1 cellular context compared by ENCODE assay signal in the genomic region with DNA sequence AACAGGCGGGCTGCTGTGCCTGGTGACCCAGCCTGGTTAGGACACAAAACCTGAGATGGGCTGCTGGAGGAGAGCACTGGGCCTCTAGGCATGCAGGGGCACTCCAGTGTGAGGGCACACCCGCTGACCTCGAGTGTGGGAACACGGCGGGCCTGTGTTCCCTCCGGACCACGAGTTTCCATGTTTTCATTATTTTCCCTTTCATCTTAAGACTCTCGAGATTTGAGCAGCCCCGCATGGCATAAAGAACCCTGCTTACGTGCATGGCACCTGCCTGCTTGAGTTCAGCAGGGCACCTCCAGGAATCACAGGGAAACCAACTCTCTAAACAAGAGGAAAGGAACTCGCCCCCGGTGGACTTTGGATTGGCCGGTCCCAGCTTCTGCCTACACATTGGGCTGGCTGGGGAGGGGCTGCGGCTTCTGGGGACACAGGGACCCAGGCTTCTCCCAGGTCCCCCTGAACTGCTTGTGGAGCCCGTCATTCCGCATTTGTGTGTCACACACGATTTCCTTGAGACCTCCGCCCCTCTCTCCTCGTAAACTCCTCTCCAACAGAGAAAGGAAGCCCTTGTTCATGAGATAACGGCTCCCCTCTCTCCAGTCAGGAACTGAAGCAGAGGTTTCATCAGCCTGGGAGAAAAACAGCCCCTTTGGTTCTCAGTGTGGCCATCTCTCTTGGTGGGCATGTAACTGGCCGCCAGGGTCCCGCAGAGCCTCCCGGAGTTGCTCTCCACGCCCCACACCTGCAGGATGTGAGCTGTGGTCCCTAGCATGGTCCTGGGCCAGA.
TF ChIP-seq lines count a peak whose summit lies in the region.

No MANE protein-coding gene starts in this region.

TF ChIP-seq in HepG2, 621 proteins besides CTCF, POLR2A, EP300 and RAD21 (continued from another document and continues in another):
- TF ChIP-seq, protein P1, sequence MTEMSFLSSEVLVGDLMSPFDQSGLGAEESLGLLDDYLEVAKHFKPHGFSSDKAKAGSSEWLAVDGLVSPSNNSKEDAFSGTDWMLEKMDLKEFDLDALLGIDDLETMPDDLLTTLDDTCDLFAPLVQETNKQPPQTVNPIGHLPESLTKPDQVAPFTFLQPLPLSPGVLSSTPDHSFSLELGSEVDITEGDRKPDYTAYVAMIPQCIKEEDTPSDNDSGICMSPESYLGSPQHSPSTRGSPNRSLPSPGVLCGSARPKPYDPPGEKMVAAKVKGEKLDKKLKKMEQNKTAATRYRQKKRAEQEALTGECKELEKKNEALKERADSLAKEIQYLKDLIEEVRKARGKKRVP (CRISPR knock-in tag; IDR thresholded peaks at IDR 0.05): peak in 1 of 2 experiments; percentile 83; a peak in 2 of 4 replicates
- TF ChIP-seq SYNCRIP (IDR thresholded peaks at IDR 0.05; ENCODE audit: insufficient read depth, low read depth, low read length): no peak
- peak; percentile 74 for TF ChIP-seq ZNF788 (CRISPR knock-in tag; IDR thresholded peaks at IDR 0.05; ENCODE audit: borderline replicate concordance)
- 0 out of 2 replicates have a peak, but pooled peaks have one; percentile 57 for TF ChIP-seq KAT7 (CRISPR knock-in tag; IDR thresholded peaks at IDR 0.05; ENCODE audit: borderline replicate concordance)
- peak; percentile 88 for TF ChIP-seq ZBTB7B (CRISPR knock-in tag; IDR thresholded peaks at IDR 0.05)
- TF ChIP-seq, protein P2, sequence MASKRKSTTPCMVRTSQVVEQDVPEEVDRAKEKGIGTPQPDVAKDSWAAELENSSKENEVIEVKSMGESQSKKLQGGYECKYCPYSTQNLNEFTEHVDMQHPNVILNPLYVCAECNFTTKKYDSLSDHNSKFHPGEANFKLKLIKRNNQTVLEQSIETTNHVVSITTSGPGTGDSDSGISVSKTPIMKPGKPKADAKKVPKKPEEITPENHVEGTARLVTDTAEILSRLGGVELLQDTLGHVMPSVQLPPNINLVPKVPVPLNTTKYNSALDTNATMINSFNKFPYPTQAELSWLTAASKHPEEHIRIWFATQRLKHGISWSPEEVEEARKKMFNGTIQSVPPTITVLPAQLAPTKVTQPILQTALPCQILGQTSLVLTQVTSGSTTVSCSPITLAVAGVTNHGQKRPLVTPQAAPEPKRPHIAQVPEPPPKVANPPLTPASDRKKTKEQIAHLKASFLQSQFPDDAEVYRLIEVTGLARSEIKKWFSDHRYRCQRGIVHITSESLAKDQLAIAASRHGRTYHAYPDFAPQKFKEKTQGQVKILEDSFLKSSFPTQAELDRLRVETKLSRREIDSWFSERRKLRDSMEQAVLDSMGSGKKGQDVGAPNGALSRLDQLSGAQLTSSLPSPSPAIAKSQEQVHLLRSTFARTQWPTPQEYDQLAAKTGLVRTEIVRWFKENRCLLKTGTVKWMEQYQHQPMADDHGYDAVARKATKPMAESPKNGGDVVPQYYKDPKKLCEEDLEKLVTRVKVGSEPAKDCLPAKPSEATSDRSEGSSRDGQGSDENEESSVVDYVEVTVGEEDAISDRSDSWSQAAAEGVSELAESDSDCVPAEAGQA (IDR thresholded peaks at IDR 0.05; ENCODE audit: low read depth): 0 out of 2 replicates have a peak, but pooled peaks have one; percentile 51
- TF ChIP-seq, protein P2 (CRISPR knock-in tag; IDR thresholded peaks at IDR 0.05; ENCODE audit: borderline replicate concordance): no peak
- peak; percentile 90; the same call in 1 of the 2 replicates for TF ChIP-seq HNRNPL (IDR thresholded peaks at IDR 0.05; ENCODE audit: low read depth, low read length)
- TF ChIP-seq ZNF891 (CRISPR knock-in tag; IDR thresholded peaks at IDR 0.05): peak; percentile 61; the same call in 1 of the 2 replicates
- TF ChIP-seq ZNF772 (CRISPR knock-in tag; IDR thresholded peaks at IDR 0.05): no peak
- TF ChIP-seq ZNF678 (CRISPR knock-in tag; IDR thresholded peaks at IDR 0.05): no peak
- TF ChIP-seq, protein P3, sequence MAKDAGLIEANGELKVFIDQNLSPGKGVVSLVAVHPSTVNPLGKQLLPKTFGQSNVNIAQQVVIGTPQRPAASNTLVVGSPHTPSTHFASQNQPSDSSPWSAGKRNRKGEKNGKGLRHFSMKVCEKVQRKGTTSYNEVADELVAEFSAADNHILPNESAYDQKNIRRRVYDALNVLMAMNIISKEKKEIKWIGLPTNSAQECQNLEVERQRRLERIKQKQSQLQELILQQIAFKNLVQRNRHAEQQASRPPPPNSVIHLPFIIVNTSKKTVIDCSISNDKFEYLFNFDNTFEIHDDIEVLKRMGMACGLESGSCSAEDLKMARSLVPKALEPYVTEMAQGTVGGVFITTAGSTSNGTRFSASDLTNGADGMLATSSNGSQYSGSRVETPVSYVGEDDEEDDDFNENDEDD (CRISPR knock-in tag; IDR thresholded peaks at IDR 0.05; ENCODE audit: borderline replicate concordance): peak; percentile 32; the same call in 1 of the 2 replicates
- TF ChIP-seq SALL1 (CRISPR knock-in tag; IDR thresholded peaks at IDR 0.05): peak; percentile 69
- TF ChIP-seq ZFP36L1 (CRISPR knock-in tag; IDR thresholded peaks at IDR 0.05): 0 out of 2 replicates have a peak, but pooled peaks have one; percentile 44
- no peak for TF ChIP-seq SRSF9 (IDR thresholded peaks at IDR 0.05; ENCODE audit: borderline replicate concordance, insufficient read depth, low read depth, low read length, poor library complexity, severe bottlenecking)
- TF ChIP-seq AHR (CRISPR knock-in tag; IDR thresholded peaks at IDR 0.05): 0 out of 2 replicates have a peak, but pooled peaks have one; percentile 15
- TF ChIP-seq, protein P4, sequence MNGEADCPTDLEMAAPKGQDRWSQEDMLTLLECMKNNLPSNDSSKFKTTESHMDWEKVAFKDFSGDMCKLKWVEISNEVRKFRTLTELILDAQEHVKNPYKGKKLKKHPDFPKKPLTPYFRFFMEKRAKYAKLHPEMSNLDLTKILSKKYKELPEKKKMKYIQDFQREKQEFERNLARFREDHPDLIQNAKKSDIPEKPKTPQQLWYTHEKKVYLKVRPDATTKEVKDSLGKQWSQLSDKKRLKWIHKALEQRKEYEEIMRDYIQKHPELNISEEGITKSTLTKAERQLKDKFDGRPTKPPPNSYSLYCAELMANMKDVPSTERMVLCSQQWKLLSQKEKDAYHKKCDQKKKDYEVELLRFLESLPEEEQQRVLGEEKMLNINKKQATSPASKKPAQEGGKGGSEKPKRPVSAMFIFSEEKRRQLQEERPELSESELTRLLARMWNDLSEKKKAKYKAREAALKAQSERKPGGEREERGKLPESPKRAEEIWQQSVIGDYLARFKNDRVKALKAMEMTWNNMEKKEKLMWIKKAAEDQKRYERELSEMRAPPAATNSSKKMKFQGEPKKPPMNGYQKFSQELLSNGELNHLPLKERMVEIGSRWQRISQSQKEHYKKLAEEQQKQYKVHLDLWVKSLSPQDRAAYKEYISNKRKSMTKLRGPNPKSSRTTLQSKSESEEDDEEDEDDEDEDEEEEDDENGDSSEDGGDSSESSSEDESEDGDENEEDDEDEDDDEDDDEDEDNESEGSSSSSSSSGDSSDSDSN (CRISPR knock-in tag; IDR thresholded peaks at IDR 0.05): peak; percentile 49; the same call in 1 of the 2 replicates
- 0 out of 2 replicates have a peak, but pooled peaks have one; percentile 47 for TF ChIP-seq RFXAP (CRISPR knock-in tag; IDR thresholded peaks at IDR 0.05; ENCODE audit: borderline replicate concordance)
- TF ChIP-seq NR2F6 (IDR thresholded peaks at IDR 0.05): peak; percentile 59
- TF ChIP-seq NR2F6 (CRISPR knock-in tag; IDR thresholded peaks at IDR 0.05): peak; percentile 52
- TF ChIP-seq FOSL2 (CRISPR knock-in tag; IDR thresholded peaks at IDR 0.05): no peak
- 0 out of 2 replicates have a peak, but pooled peaks have one; percentile 22 for TF ChIP-seq ZNF224 (CRISPR knock-in tag; IDR thresholded peaks at IDR 0.05)
- peak; percentile 96 for TF ChIP-seq HNF4A (CRISPR knock-in tag; IDR thresholded peaks at IDR 0.05)
- TF ChIP-seq PITX1 (CRISPR knock-in tag; IDR thresholded peaks at IDR 0.05): peak; percentile 65; the same call in 1 of the 2 replicates
- no peak for TF ChIP-seq U2AF2 (IDR thresholded peaks at IDR 0.05; ENCODE audit: low read depth, low read length)
- peak; percentile 61 for TF ChIP-seq HOXA3 (CRISPR knock-in tag; IDR thresholded peaks at IDR 0.05)
- TF ChIP-seq ZNF883 (CRISPR knock-in tag; IDR thresholded peaks at IDR 0.05; ENCODE audit: not compliant biosample characterization): no peak
- TF ChIP-seq ZNF331 (CRISPR knock-in tag; IDR thresholded peaks at IDR 0.05): peak; percentile 75
- TF ChIP-seq, protein P5, sequence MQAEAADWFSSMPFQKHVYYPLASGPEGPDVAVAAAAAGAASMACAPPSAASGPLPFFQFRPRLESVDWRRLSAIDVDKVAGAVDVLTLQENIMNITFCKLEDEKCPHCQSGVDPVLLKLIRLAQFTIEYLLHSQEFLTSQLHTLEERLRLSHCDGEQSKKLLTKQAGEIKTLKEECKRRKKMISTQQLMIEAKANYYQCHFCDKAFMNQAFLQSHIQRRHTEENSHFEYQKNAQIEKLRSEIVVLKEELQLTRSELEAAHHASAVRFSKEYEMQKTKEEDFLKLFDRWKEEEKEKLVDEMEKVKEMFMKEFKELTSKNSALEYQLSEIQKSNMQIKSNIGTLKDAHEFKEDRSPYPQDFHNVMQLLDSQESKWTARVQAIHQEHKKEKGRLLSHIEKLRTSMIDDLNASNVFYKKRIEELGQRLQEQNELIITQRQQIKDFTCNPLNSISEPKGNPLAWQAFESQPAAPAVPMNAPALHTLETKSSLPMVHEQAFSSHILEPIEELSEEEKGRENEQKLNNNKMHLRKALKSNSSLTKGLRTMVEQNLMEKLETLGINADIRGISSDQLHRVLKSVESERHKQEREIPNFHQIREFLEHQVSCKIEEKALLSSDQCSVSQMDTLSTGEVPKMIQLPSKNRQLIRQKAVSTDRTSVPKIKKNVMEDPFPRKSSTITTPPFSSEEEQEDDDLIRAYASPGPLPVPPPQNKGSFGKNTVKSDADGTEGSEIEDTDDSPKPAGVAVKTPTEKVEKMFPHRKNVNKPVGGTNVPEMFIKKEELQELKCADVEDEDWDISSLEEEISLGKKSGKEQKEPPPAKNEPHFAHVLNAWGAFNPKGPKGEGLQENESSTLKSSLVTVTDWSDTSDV (CRISPR knock-in tag; IDR thresholded peaks at IDR 0.05): 0 out of 2 replicates have a peak, but pooled peaks have one; percentile 25
- no peak for TF ChIP-seq ATAD3A (CRISPR knock-in tag; IDR thresholded peaks at IDR 0.05)
- TF ChIP-seq, protein P6, sequence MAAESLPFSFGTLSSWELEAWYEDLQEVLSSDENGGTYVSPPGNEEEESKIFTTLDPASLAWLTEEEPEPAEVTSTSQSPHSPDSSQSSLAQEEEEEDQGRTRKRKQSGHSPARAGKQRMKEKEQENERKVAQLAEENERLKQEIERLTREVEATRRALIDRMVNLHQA (CRISPR knock-in tag; IDR thresholded peaks at IDR 0.05): 0 out of 2 replicates have a peak, but pooled peaks have one; percentile 26
- TF ChIP-seq ELF3 (CRISPR knock-in tag; IDR thresholded peaks at IDR 0.05): peak; percentile 85
- TF ChIP-seq, protein P7, sequence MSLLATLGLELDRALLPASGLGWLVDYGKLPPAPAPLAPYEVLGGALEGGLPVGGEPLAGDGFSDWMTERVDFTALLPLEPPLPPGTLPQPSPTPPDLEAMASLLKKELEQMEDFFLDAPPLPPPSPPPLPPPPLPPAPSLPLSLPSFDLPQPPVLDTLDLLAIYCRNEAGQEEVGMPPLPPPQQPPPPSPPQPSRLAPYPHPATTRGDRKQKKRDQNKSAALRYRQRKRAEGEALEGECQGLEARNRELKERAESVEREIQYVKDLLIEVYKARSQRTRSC (CRISPR knock-in tag; IDR thresholded peaks at IDR 0.05; ENCODE audit: low read depth): no peak
- 0 out of 2 replicates have a peak, but pooled peaks have one; percentile 50 for TF ChIP-seq NR1H2 (CRISPR knock-in tag; IDR thresholded peaks at IDR 0.05; ENCODE audit: borderline replicate concordance, low read depth)
- TF ChIP-seq MAFK (conservative IDR thresholded peaks at IDR 0.05 in 1 of 2, IDR thresholded peaks at IDR 0.05 in 1 of 2; ENCODE audit: low read length in 2 of 2): no peak
- TF ChIP-seq CBFB (CRISPR knock-in tag; IDR thresholded peaks at IDR 0.05): no peak
- TF ChIP-seq ZNF550 (CRISPR knock-in tag; IDR thresholded peaks at IDR 0.05; ENCODE audit: borderline replicate concordance): 0 out of 2 replicates have a peak, but pooled peaks have one; percentile 31
- peak; percentile 92 for TF ChIP-seq HNF4G (IDR thresholded peaks at IDR 0.05; ENCODE audit: borderline replicate concordance, low read depth, low read length)
- TF ChIP-seq HNF4G (CRISPR knock-in tag; IDR thresholded peaks at IDR 0.05; ENCODE audit: borderline replicate concordance, low read depth): peak; percentile 94
- no peak for TF ChIP-seq ZFP82 (CRISPR knock-in tag; IDR thresholded peaks at IDR 0.05; ENCODE audit: borderline replicate concordance)
- no peak; the same call in 1 of the 2 replicates for TF ChIP-seq MIXL1 (CRISPR knock-in tag; IDR thresholded peaks at IDR 0.05)
- TF ChIP-seq HNRNPH1 (optimal IDR thresholded peaks at IDR 0.05; ENCODE audit: low read depth, low read length): no peak
- peak; percentile 64 for TF ChIP-seq IRF2 (CRISPR knock-in tag; IDR thresholded peaks at IDR 0.05)
- 0 out of 2 replicates have a peak, but pooled peaks have one; percentile 12 for TF ChIP-seq RBAK (CRISPR knock-in tag; IDR thresholded peaks at IDR 0.05)
- TF ChIP-seq NR2F1 (CRISPR knock-in tag; IDR thresholded peaks at IDR 0.05): 0 out of 4 replicates have a peak, but pooled peaks of 1 of the 2 experiments have one; percentile 12
- TF ChIP-seq MAFF (IDR thresholded peaks at IDR 0.05; ENCODE audit: low read depth, low read length): no peak
